In the genomic region with DNA sequence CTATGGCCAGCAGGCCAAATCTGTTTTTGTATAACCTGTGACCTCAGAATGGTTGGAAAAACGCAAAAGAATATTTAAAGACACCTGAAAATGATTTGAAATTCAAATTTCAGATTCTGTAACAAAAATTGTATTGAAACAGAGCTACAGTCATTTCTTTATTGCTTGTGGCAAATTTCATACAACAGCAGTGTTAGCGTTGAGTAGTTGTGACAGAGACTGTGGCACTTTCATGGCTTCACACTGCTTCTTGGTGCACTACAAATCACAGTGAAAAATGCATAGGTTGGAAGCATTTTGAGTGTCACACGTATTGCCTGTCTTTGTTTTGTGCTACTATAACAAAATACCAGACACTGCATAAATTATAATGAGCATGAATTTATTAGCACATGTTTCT, we compare ENCODE assay signal across 27 cellular contexts. TPM values are rescaled to one million over a fixed set of nuclear protein-coding genes. Genes with fewer than 3 reads are reported as not detected.
"Had no signal": no experiment of that assay in that cellular context is flagged by ENCODE, and none has a peak within 500 bp of the region (broad histone marks: within the 10 kb centered on the region; RNA-seq: fewer than 3 reads in every experiment).

No MANE protein-coding gene starts in this region.

- H3K9me3 ChIP-seq: esophagus muscularis mucosa, lower lobe of right lung, mucosa of descending colon, pancreas, psoas muscle, right atrium auricular region, thoracic aorta, upper lobe of right lung had no signal

- H3K27me3 ChIP-seq: esophagus muscularis mucosa, hepatocyte, pancreas, right atrium auricular region, upper lobe of right lung had no signal

- H3K27ac Mint-ChIP-seq: activated naive CD8-positive, alpha-beta T cell treated with anti-CD3 and anti-CD28 coated beads for 36 hours; effector memory CD8-positive, alpha-beta T cell; immature natural killer cell; nephron progenitor cell had no signal

- H3K4me3 ChIP-seq: esophagus muscularis mucosa, hepatocyte, lower lobe of right lung, mucosa of descending colon, pancreas, psoas muscle, right atrium auricular region, spleen, thoracic aorta, upper lobe of right lung had no signal

- H3K27ac ChIP-seq: esophagus muscularis mucosa, hepatocyte, lower lobe of right lung, pancreas, psoas muscle, right atrium auricular region, spleen, thoracic aorta, upper lobe of right lung had no signal

- H3K79me2 ChIP-seq: hepatocyte had no signal

- H3K9me3 Mint-ChIP-seq: activated naive CD8-positive, alpha-beta T cell treated with anti-CD3 and anti-CD28 coated beads for 36 hours; effector memory CD8-positive, alpha-beta T cell had no signal

- H3K27me3 Mint-ChIP-seq: effector memory CD8-positive, alpha-beta T cell had no signal

- H3K4me1 ChIP-seq: lower lobe of right lung, pancreas, psoas muscle, right atrium auricular region, upper lobe of right lung had no signal

- H3K36me3 Mint-ChIP-seq: activated naive CD8-positive, alpha-beta T cell treated with anti-CD3 and anti-CD28 coated beads for 36 hours; immature natural killer cell had no signal

- ATAC-seq: effector memory CD8-positive, alpha-beta T cell; left lobe of liver; lower lobe of right lung; mucosa of descending colon; pancreas; psoas muscle; upper lobe of right lung had no signal

- DNase-seq: activated CD4-positive, alpha-beta T cell treated with anti-CD3 and anti-CD28 coated beads, Interleukin-2, amount 50 U/mL, for 4 hours; activated CD8-positive, alpha-beta memory T cell treated with anti-CD3 and anti-CD28 coated beads for 24 hours; activated CD8-positive, alpha-beta memory T cell treated with anti-CD3 and anti-CD28 coated beads, Interleukin-2, amount 50 U/mL, for 4 hours; activated naive CD4-positive, alpha-beta T cell treated with Interleukin-2 at 50 U/mL for 16 hours; activated naive CD8-positive, alpha-beta T cell treated with anti-CD3 and anti-CD28 coated beads for 36 hours; activated T-cell treated with anti-CD3 and anti-CD28 coated beads, Interleukin-2, amount 50 U/mL, for 48 hours; central memory CD4-positive, alpha-beta T cell; effector memory CD8-positive, alpha-beta T cell; glutamatergic neuron; immature natural killer cell; lower lobe of right lung; mesendoderm; mucosa of descending colon; nephron progenitor cell; pancreas; psoas muscle; spleen; stimulated activated CD4-positive, alpha-beta T cell treated with anti-CD3 and anti-CD28 coated beads, Interleukin-4, amount 100 ng/mL, for 24 hours; stimulated activated naive CD4-positive, alpha-beta T cell treated with Interleukin-2 at 50 U/mL for 16 hours; upper lobe of right lung had no signal

- H3K4me3 Mint-ChIP-seq: activated naive CD8-positive, alpha-beta T cell treated with anti-CD3 and anti-CD28 coated beads for 36 hours; effector memory CD8-positive, alpha-beta T cell; immature natural killer cell; nephron progenitor cell had no signal

- H3K4me2 ChIP-seq: hepatocyte had no signal

- H3K36me3 ChIP-seq: esophagus muscularis mucosa, lower lobe of right lung, pancreas, right atrium auricular region, spleen, thoracic aorta, upper lobe of right lung had no signal

- H2AFZ ChIP-seq: hepatocyte had no signal

- H3K4me1 Mint-ChIP-seq: activated naive CD8-positive, alpha-beta T cell treated with anti-CD3 and anti-CD28 coated beads for 36 hours; immature natural killer cell; nephron progenitor cell had no signal

RNA-seq across cellular contexts. Expression of gene PARM1, which starts 12.2 kb away (rescaled TPM):
- total RNA-seq: dermis microvascular lymphatic vessel endothelial cell, endothelial cell of umbilical vein had no signal
